19 cellular contexts compared by ENCODE assay signal in genomic region chr1:106225406-106225805, GRCh38.
"Had no signal": no experiment of that assay in that cellular context is flagged by ENCODE, and none has a peak within 500 bp of the region (broad histone marks: within the 10 kb centered on the region; RNA-seq: fewer than 3 reads in every experiment).

No MANE protein-coding gene starts in this region.

- H3K27ac Mint-ChIP-seq: IgD-negative memory B cell had no signal

- H3K36me3 Mint-ChIP-seq: IgD-negative memory B cell had no signal

- H3K4me1 Mint-ChIP-seq: IgD-negative memory B cell had no signal

- H3K27me3 Mint-ChIP-seq: IgD-negative memory B cell had no signal

- DNase-seq: KBM-7, MV-4-11, NCI-H1048, NCI-H1105, NCI-H1436, NCI-H187, NCI-H2029, NCI-H2081 treated with DMSO at 0.1 percent for 48 hours, NCI-H2171, NCI-H226, NCI-H446, NCI-H510A, NCI-H524 treated with DMSO at 0.1 percent for 48 hours, NCI-H69, NCI-H774, PC-9, Peyer's patch, SIG-M5 had no signal

- H3K9me3 Mint-ChIP-seq: IgD-negative memory B cell had no signal

- H3K4me3 Mint-ChIP-seq: IgD-negative memory B cell had no signal
